ENCODE assay signal across 24 cellular contexts in the genomic region with DNA sequence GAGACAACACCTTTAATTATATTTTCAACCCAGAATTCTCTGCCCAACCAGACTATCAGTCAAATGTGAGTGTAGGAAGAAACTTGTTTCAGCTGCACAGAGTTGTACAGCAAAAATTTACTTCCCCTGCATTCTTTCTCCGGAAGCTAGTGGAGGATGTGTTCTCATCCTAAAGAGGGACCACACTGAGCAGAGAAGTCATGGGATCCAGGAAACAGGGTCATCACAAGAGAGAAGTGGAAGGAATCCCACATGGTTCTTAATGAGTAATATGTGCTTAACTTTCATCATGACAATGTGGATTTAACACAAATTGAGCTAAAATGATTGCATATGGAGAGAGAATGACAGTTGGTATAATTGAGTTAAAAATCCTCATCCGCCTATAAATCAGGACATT.
"Had no signal": no experiment of that assay in that cellular context is flagged by ENCODE, and none has a peak within 500 bp of the region (broad histone marks: within the 10 kb centered on the region; RNA-seq: fewer than 3 reads in every experiment).

No MANE protein-coding gene starts in this region.

- H3K27me3 ChIP-seq: cardiac muscle cell, sigmoid colon, stomach, transverse colon, uterus had no signal

- H3K27ac ChIP-seq: cardiac muscle cell, sigmoid colon, stomach, transverse colon, uterus had no signal

- H3K36me3 ChIP-seq: cardiac muscle cell, transverse colon, uterus had no signal

- H3K4me2 ChIP-seq: smooth muscle cell had no signal

- H3K27me3 Mint-ChIP-seq: activated B cell treated with CpG ODN at 0.5 μM for 24 hours; activated CD4-positive, alpha-beta T cell treated with anti-CD3 and anti-CD28 coated beads for 36 hours; activated naive CD8-positive, alpha-beta T cell treated with anti-CD3 and anti-CD28 coated beads, Interleukin-2, amount 10 ng/mL, durations not matched to agents 7 days and 5 days; memory B cell; stimulated activated memory B cell treated with anti-CD40 and anti-IgM and Interleukin-4, amounts not matched to agents 10 μg/mL and 1 μg/mL and 100 μg/mL, for 72 hours had no signal

- H3K9me3 Mint-ChIP-seq: activated naive CD8-positive, alpha-beta T cell treated with anti-CD3 and anti-CD28 coated beads, Interleukin-2, amount 10 ng/mL, durations not matched to agents 7 days and 5 days; stimulated activated memory B cell treated with anti-CD40 and anti-IgM and Interleukin-4, amounts not matched to agents 10 μg/mL and 1 μg/mL and 100 μg/mL, for 72 hours; T-helper 1 cell treated with Interleukin-12 subunit alpha and Interleukin-12 subunit beta and Interleukin-4 antibody, amounts not matched to agents 30 μg/mL and 1 μg/mL, for 36 hours had no signal

- H3K9me3 ChIP-seq: mucosa of descending colon, sigmoid colon, stomach, transverse colon had no signal

- H3K27ac Mint-ChIP-seq: activated B cell treated with CpG ODN at 0.5 μM for 24 hours; activated CD4-positive, alpha-beta T cell treated with anti-CD3 and anti-CD28 coated beads for 36 hours; activated naive CD8-positive, alpha-beta T cell treated with anti-CD3 and anti-CD28 coated beads, Interleukin-2, amount 10 ng/mL, durations not matched to agents 7 days and 5 days; memory B cell; stimulated activated memory B cell treated with anti-CD40 and anti-IgM and Interleukin-4, amounts not matched to agents 10 μg/mL and 1 μg/mL and 100 μg/mL, for 72 hours; T-helper 1 cell treated with Interleukin-12 subunit alpha and Interleukin-12 subunit beta and Interleukin-4 antibody, amounts not matched to agents 30 μg/mL and 1 μg/mL, for 36 hours had no signal

- H3K4me3 ChIP-seq: cardiac muscle cell, mucosa of descending colon, sigmoid colon, smooth muscle cell, stomach, transverse colon, uterus had no signal

- H3K4me1 Mint-ChIP-seq: activated B cell treated with CpG ODN at 0.5 μM for 24 hours; memory B cell; neural crest cell; stimulated activated memory B cell treated with anti-CD40 and anti-IgM and Interleukin-4, amounts not matched to agents 10 μg/mL and 1 μg/mL and 100 μg/mL, for 72 hours had no signal

- H3K4me1 ChIP-seq: transverse colon, uterus had no signal

- H3K4me3 Mint-ChIP-seq: activated B cell treated with CpG ODN at 0.5 μM for 24 hours; activated CD4-positive, alpha-beta T cell treated with anti-CD3 and anti-CD28 coated beads for 36 hours; activated naive CD8-positive, alpha-beta T cell treated with anti-CD3 and anti-CD28 coated beads, Interleukin-2, amount 10 ng/mL, durations not matched to agents 7 days and 5 days; memory B cell; neural crest cell; stimulated activated memory B cell treated with anti-CD40 and anti-IgM and Interleukin-4, amounts not matched to agents 10 μg/mL and 1 μg/mL and 100 μg/mL, for 72 hours; T-helper 1 cell treated with Interleukin-12 subunit alpha and Interleukin-12 subunit beta and Interleukin-4 antibody, amounts not matched to agents 30 μg/mL and 1 μg/mL, for 36 hours had no signal

- DNase-seq: activated B cell treated with CpG ODN at 0.5 μM for 24 hours; activated CD4-positive, alpha-beta T cell treated with anti-CD3 and anti-CD28 coated beads for 36 hours; activated CD4-positive, alpha-beta T cell treated with anti-CD3 and anti-CD28 coated beads, Interleukin-2, amount 50 U/mL, for 48 hours; activated naive CD4-positive, alpha-beta T cell treated with Interleukin-2 at 50 U/mL for 16 hours; activated naive CD8-positive, alpha-beta T cell treated with anti-CD3 and anti-CD28 coated beads, Interleukin-2, amount 10 ng/mL, durations not matched to agents 7 days and 5 days; activated T-cell treated with anti-CD3 and anti-CD28 coated beads, Interleukin-2, amount 50 U/mL, for 48 hours; effector memory CD4-positive, alpha-beta T cell; hippocampal formation; kidney glomerular epithelial cell; left ventricle myocardium superior; mucosa of descending colon; posterior cingulate gyrus; sigmoid colon; stimulated activated CD4-positive, alpha-beta T cell treated with anti-CD3 and anti-CD28 coated beads, Interleukin-15, amount 100 ng/mL, for 24 hours; stomach; T1000; transverse colon; uterus had no signal

- ATAC-seq: activated CD4-positive, alpha-beta T cell treated with anti-CD3 and anti-CD28 coated beads for 36 hours; left ventricle myocardium superior; mucosa of descending colon; stimulated activated memory B cell treated with anti-CD40 and anti-IgM and Interleukin-4, amounts not matched to agents 10 μg/mL and 1 μg/mL and 100 μg/mL, for 72 hours had no signal
